Comparison of ENCODE assay signal across 17 cellular contexts in the genomic region with DNA sequence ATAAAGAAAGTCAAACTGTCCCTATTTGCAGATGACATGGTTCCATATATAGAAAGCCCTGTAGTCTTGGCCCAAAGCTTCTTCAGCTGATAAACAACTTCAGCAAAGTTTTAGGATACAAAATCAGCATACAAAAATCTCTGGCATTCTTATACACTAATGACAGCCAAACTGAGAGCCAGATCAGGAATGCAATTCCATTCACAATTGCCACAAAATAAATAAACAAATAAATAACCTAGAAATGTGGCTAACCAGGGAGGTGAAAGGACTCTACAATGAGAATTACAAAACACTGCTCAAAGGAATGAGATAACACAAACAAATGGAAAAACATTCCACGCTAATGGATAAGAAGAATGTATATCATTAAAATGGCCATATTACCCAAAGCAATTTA. TPM values are rescaled to one million over a fixed set of nuclear protein-coding genes. Genes with fewer than 3 reads are reported as not detected.
DNase-seq lines count a peak whose midpoint lies in the region; ATAC-seq and TF ChIP-seq lines count a peak whose summit lies in the region.
"Had no signal": no experiment of that assay in that cellular context is flagged by ENCODE, and none has a peak within 500 bp of the region (broad histone marks: within the 10 kb centered on the region; RNA-seq: fewer than 3 reads in every experiment).

No MANE protein-coding gene starts in this region.

- H2AFZ ChIP-seq in PC-3 (ENCODE audit: low read length), result no peak overlapping the region

- H3K36me3 ChIP-seq in PC-3 (ENCODE audit: low read depth, low read length), result no peaks in the 10 kb centered on the region
- H3K36me3 ChIP-seq: BLaER1 had no signal

- no peak overlapping the region for H3K9ac ChIP-seq in PC-3 (ENCODE audit: low read length)
- H3K9ac ChIP-seq: BLaER1, KMS-11 had no signal

- H3K79me2 ChIP-seq in PC-3 (ENCODE audit: low read length), result no peaks in the 10 kb centered on the region

- intact Hi-C loops in PC-3 (cut with micrococcal nuclease), result no loop called here

- peaks cover 27% of the 10 kb centered on the region for H3F3A ChIP-seq in PC-3 (ENCODE audit: low read length, unreplicated experiment)

- DNase-seq in AG10803 (ENCODE audit: low read depth) (peak; percentile 70), H4 (ENCODE audit: low spot score) (peak; percentile 31), PC-3 (no peak), renal cortical epithelial cell (ENCODE audit: low read depth) (peak; percentile 52), omental fat pad (ENCODE audit: low spot score) (no peak), T-helper 9 cell (no peak)
- DNase-seq: AML-193; Caco-2; CD8-positive, alpha-beta memory T cell; DND-41; HCEC 1CT had no signal

- H3K27me3 ChIP-seq in PC-3 (ENCODE audit: low read length), result no peaks in the 10 kb centered on the region
- H3K27me3 ChIP-seq: BLaER1 had no signal

- ATAC-seq in PC-3 (no peak), omental fat pad (ENCODE audit: low FRiP score) (no peak), GM19328 (IDR thresholded peaks at IDR 0.05; ENCODE audit: unreplicated experiment) (no peak)

- H4K20me1 ChIP-seq in PC-3 (ENCODE audit: low read length), result no peaks in the 10 kb centered on the region
- H4K20me1 ChIP-seq: BLaER1 had no signal

- POLR2A ChIA-PET in PC-3 (lab: Charles Lee; ENCODE audit: unreplicated experiment), result interaction anchor here (0.5 to 0.6 kb wide), 2 partner anchors 48 to 421 kb away, joined by 3 to 4 read pairs; no protein-coding TSS in a partner anchor

- H3K27ac ChIP-seq in PC-3 (ENCODE audit: low read length), result peak overlapping the region; percentile 5; the same call in 1 of the 2 replicates
- H3K27ac ChIP-seq: 22Rv1, BLaER1, KMS-11 had no signal

- H3K4me2 ChIP-seq in PC-3 (ENCODE audit: low read length), result no peak overlapping the region
- H3K4me2 ChIP-seq: BLaER1, KMS-11 had no signal

- BruUV-seq in PC-3 (replicated peaks; lab: Mats Ljungman, UMichigan), result no TSS peak

- H3K9me2 ChIP-seq in PC-3 (replicated peaks; ENCODE audit: low read length), result no peaks in the 10 kb centered on the region

- H3K4me1 ChIP-seq in PC-3 (ENCODE audit: insufficient read depth, low read length), result peaks cover 59% of the 10 kb centered on the region
- H3K4me1 ChIP-seq: BLaER1, Caco-2 had no signal

- no peak for TF ChIP-seq CTCF in AG10803 (conservative IDR thresholded peaks at IDR 0.05; ENCODE audit: low read length)
- no peak for TF ChIP-seq CTCF in PC-3 (conservative IDR thresholded peaks at IDR 0.05; ENCODE audit: low read depth, low read length)
- no peak for TF ChIP-seq CTCF in omental fat pad (IDR thresholded peaks at IDR 0.05)

- CTCF ChIA-PET in PC-3 (lab: Charles Lee), result no interaction called here

- H3K9me3 ChIP-seq in PC-3 (ENCODE audit: low read length), result no peaks in the 10 kb centered on the region
- H3K9me3 ChIP-seq: BLaER1, Caco-2 had no signal

- H3K4me3 ChIP-seq in AG10803 (ENCODE audit: low read length) (no peak overlapping the region), PC-3 (ENCODE audit: low read length) (no peak overlapping the region)
- H3K4me3 ChIP-seq: BLaER1 had no signal

RNA-seq across cellular contexts. Expression of gene CXCL8, which starts 53.0 kb away (rescaled TPM):
- total RNA-seq in H4 (2014; rRNA removed; shearing (Covaris generic)), result 26.7 and 45.3 TPM in 2 replicates
- total RNA-seq in PC-3 (2014; rRNA removed) (360 and 477 TPM in 2 replicates), renal cortical epithelial cell (110 and 1,468 TPM in 2 replicates), omental fat pad (100 to 1,000 TPM in 1 of 4 donors, 10 to 100 TPM in 1, 1 to 10 TPM in 2; 6.0 to 150 (median 10.6) TPM)
- total RNA-seq: G401, H1 had no signal

Comparison
In these comparisons a context has a peak if more than half of its experiments do, and no peak if none do; other contexts are left out.
1. DNase-seq: peak in AG10803 (single experiment), H4 (single experiment) and renal cortical epithelial cell (single experiment); none in PC-3 (single experiment), omental fat pad (single experiment) and T-helper 9 cell (single experiment).